In genomic region chr11:3947084-3947483, GRCh38 we compare ENCODE assay signal across 8 cellular contexts.
DNase-seq lines count a peak whose midpoint lies in the region; ATAC-seq and TF ChIP-seq lines count a peak whose summit lies in the region.

No MANE protein-coding gene starts in this region.

- H4K91ac ChIP-seq in IMR-90 (ENCODE audit: insufficient read depth, low read depth, low read length) = no peak overlapping the region

- CTCF ChIA-PET in IMR-90 (lab: Yijun Ruan, JAX) = no interaction called here

- H3K14ac ChIP-seq in IMR-90 (replicated peaks; ENCODE audit: low read depth, low read length) = no peak overlapping the region; the same call in 1 of the 2 replicates

- in situ Hi-C loops in IMR-90 (cut with MboI; ENCODE audit: low sequenced_read_pairs) = no loop called here

- H2BK20ac ChIP-seq in IMR-90 (ENCODE audit: low read depth, low read length) = no peak overlapping the region

- no peak overlapping the region for H3K4ac ChIP-seq in IMR-90 (ENCODE audit: low read depth, low read length)

- peaks cover 93% of the 10 kb centered on the region for H3K4me1 Mint-ChIP-seq in activated T-cell treated with anti-CD3 and anti-CD28 coated beads, Interleukin-2, amount 50 U/mL, for 72 hours (ENCODE audit: low read depth)

- DNase-seq in IMR-90 (peak; percentile 67), HK-2 (ENCODE audit: unreplicated experiment) (no peak), NCI-H1436 treated with DMSO at 0.1 percent for 48 hours (lab: John Stamatoyannopoulos, UW) (no peak)
- DNase-seq in activated T-cell treated with anti-CD3 and anti-CD28 coated beads, Interleukin-2, amount 50 U/mL, for 72 hours = peak; percentile 54 to 65

- dilution Hi-C loops in IMR-90 (cut with HindIII; ENCODE audit: low sequenced_read_pairs, unreplicated experiment) = no loop called here

- H3K36me3 ChIP-seq in DOHH2 (ENCODE audit: control insufficient read depth, low read length) (peaks cover 6% of the 10 kb centered on the region; the same call in 1 of the 2 replicates), IMR-90 (ENCODE audit: control insufficient read depth, insufficient read depth, low read length) (no peaks in the 10 kb centered on the region), subcutaneous abdominal adipose tissue (ENCODE audit: control insufficient read depth in 5 of 5, insufficient read depth in 5 of 5, low read length in 5 of 5) (no peaks in the 10 kb centered on the region)

- no peak for TF ChIP-seq POLR2A in IMR-90 (IDR thresholded peaks at IDR 0.05; ENCODE audit: low read depth, low read length)

- no peaks in the 10 kb centered on the region for H3K27me3 Mint-ChIP-seq in activated T-cell treated with anti-CD3 and anti-CD28 coated beads, Interleukin-2, amount 50 U/mL, for 72 hours (ENCODE audit: low read depth)

- peak overlapping the region; percentile 95 for H3K27ac Mint-ChIP-seq in activated T-cell treated with anti-CD3 and anti-CD28 coated beads, Interleukin-2, amount 50 U/mL, for 72 hours

- no peak overlapping the region for H2AFZ ChIP-seq in IMR-90 (replicated peaks; ENCODE audit: low read length, poor library complexity)

- peaks cover 10% of the 10 kb centered on the region; the same call in 1 of the 2 replicates for H3K9me1 ChIP-seq in IMR-90 (ENCODE audit: insufficient read depth, low read length)

- peaks cover 61% of the 10 kb centered on the region for H3K4me1 ChIP-seq in DOHH2 (ENCODE audit: control insufficient read depth, low read length)
- H3K4me1 ChIP-seq in IMR-90 (ENCODE audit: control insufficient read depth, insufficient read depth, low read length) = peaks cover 19% of the 10 kb centered on the region
- peaks cover 14 to 66% (median 57%) of the 10 kb centered on the region in 5 donors for H3K4me1 ChIP-seq in subcutaneous abdominal adipose tissue (ENCODE audit: control insufficient read depth in 5 of 5, insufficient read depth in 5 of 5, low read length in 5 of 5)

- peak overlapping the region; percentile 39 for H3K4me3 ChIP-seq in DOHH2 (ENCODE audit: low read length)
- no peak overlapping the region for H3K4me3 ChIP-seq in IMR-90 (ENCODE audit: insufficient read depth, low read depth, low read length)
- H3K4me3 ChIP-seq in subcutaneous abdominal adipose tissue (ENCODE audit: low read depth in 1 of 5, low read length in 5 of 5) = peak overlapping the region in 1 of 5 donors; percentile 17

- H2BK5ac ChIP-seq in IMR-90 (ENCODE audit: low read depth, low read length, poor library complexity, severe bottlenecking) = no peak overlapping the region

- H3K4me3 Mint-ChIP-seq in activated T-cell treated with anti-CD3 and anti-CD28 coated beads, Interleukin-2, amount 50 U/mL, for 72 hours = peak overlapping the region; percentile 59 to 79

- no TSS peak for BruUV-seq in IMR-90 (replicated peaks; lab: Mats Ljungman, UMichigan)

- H3K9me3 ChIP-seq in DOHH2 (ENCODE audit: control insufficient read depth, insufficient read depth, low read length) = no peaks in the 10 kb centered on the region
- no peaks in the 10 kb centered on the region for H3K9me3 ChIP-seq in IMR-90 (ENCODE audit: control insufficient read depth, insufficient read depth, low read length)
- H3K9me3 ChIP-seq in subcutaneous abdominal adipose tissue (ENCODE audit: control insufficient read depth in 5 of 5, low read length in 5 of 5) = no peaks in the 10 kb centered on the region

- no peak overlapping the region for H3K56ac ChIP-seq in IMR-90 (ENCODE audit: extremely low read depth, insufficient read depth, low read length)

- H3K4me2 ChIP-seq in DOHH2 (ENCODE audit: low read length) (peak overlapping the region; percentile 66), IMR-90 (ENCODE audit: low read depth, low read length) (peak overlapping the region; percentile 50; the same call in 1 of the 2 replicates)

- H4K5ac ChIP-seq in IMR-90 (ENCODE audit: low read depth, low read length) = no peak overlapping the region

- intact Hi-C loops in IMR-90 (cut with micrococcal nuclease) = no loop called here

- H3K36me3 Mint-ChIP-seq in activated T-cell treated with anti-CD3 and anti-CD28 coated beads, Interleukin-2, amount 50 U/mL, for 72 hours (ENCODE audit: insufficient read depth in 2 of 2) = peaks cover 13 to 32% of the 10 kb centered on the region in 2 donors

- H2BK120ac ChIP-seq in IMR-90 (ENCODE audit: low read depth, low read length) = no peak overlapping the region

- H3K79me2 ChIP-seq in DOHH2 (ENCODE audit: control insufficient read depth, low read length) = no peaks in the 10 kb centered on the region

- H2BK15ac ChIP-seq in IMR-90 (ENCODE audit: low read depth, low read length) = no peak overlapping the region

- POLR2A ChIA-PET in IMR-90 (lab: Charles Lee; ENCODE audit: unreplicated experiment) = interaction anchor here (0.6 kb wide), 1 partner anchor 36 kb away, joined by 6 read pairs; no protein-coding TSS in a partner anchor

- H3K18ac ChIP-seq in IMR-90 (ENCODE audit: low read depth, low read length) = no peak overlapping the region

- TF ChIP-seq RAD21 in IMR-90 (IDR thresholded peaks at IDR 0.05; ENCODE audit: low read length) = no peak

- peaks cover 2 to 18% of the 10 kb centered on the region in 2 experiments for H3K79me1 ChIP-seq in IMR-90 (ENCODE audit: low read depth in 1 of 2, low read length in 2 of 2)

- H3K9me3 Mint-ChIP-seq in activated T-cell treated with anti-CD3 and anti-CD28 coated beads, Interleukin-2, amount 50 U/mL, for 72 hours = peaks cover 1 to 2% of the 10 kb centered on the region in 2 donors

- H3K27me3 ChIP-seq in DOHH2 (ENCODE audit: control insufficient read depth, low read length) (no peaks in the 10 kb centered on the region), IMR-90 (ENCODE audit: control insufficient read depth, insufficient read depth, low read length) (no peaks in the 10 kb centered on the region), layer of hippocampus (ENCODE audit: control insufficient read depth, insufficient read depth, low read length) (no peaks in the 10 kb centered on the region), subcutaneous abdominal adipose tissue (ENCODE audit: control insufficient read depth in 5 of 5, insufficient read depth in 4 of 5, low read length in 5 of 5) (no peaks in the 10 kb centered on the region)

- 0 out of 2 replicates have a peak overlapping the region, but pooled peaks have one; percentile 7 for H3K23ac ChIP-seq in IMR-90 (ENCODE audit: low read depth, low read length)

- no peak overlapping the region for H4K8ac ChIP-seq in IMR-90 (ENCODE audit: low read depth in 2 of 2, low read length in 2 of 2)

- no peak overlapping the region for H2AK9ac ChIP-seq in IMR-90 (replicated peaks; ENCODE audit: low read depth, low read length, poor library complexity)

- no peak overlapping the region for H3K9ac ChIP-seq in IMR-90 (ENCODE audit: low read depth, low read length)
- peak overlapping the region in 1 of 5 donors; percentile 75 for H3K9ac ChIP-seq in subcutaneous abdominal adipose tissue (ENCODE audit: low read length in 5 of 5)

- peak overlapping the region; percentile 17; the same call in 1 of the 2 replicates for H2AK5ac ChIP-seq in IMR-90 (ENCODE audit: low read depth, low read length)

- ATAC-seq in GM19467 (IDR thresholded peaks at IDR 0.05; ENCODE audit: unreplicated experiment) (peak; percentile 66), IMR-90 (ENCODE audit: low read depth) (peak; percentile 14; the same call in 1 of the 2 replicates)
- peak; percentile 82 to 83 for ATAC-seq in activated T-cell treated with anti-CD3 and anti-CD28 coated beads, Interleukin-2, amount 50 U/mL, for 72 hours (replicated peaks in 1 of 2)

- WGBS in IMR-90 (ENCODE audit: extremely low coverage in 2 of 2, insufficient read length in 1 of 2), 2 experiments = no CpG with 5 or more reads among the region's 1 CpG

- H3K27ac ChIP-seq in DOHH2 (ENCODE audit: low read depth, low read length) (peak overlapping the region; percentile 63), IMR-90 (ENCODE audit: insufficient read depth, low read length) (peak overlapping the region; percentile 18; the same call in 1 of the 2 replicates), layer of hippocampus (ENCODE audit: low read depth, low read length) (peak overlapping the region; percentile 32), subcutaneous abdominal adipose tissue (ENCODE audit: low read depth, low read length) (peak overlapping the region; percentile 71)

- TF ChIP-seq CTCF in DOHH2 (IDR thresholded peaks at IDR 0.05; ENCODE audit: low read depth, low read length, poor library complexity, severe bottlenecking) = no peak
- no peak for TF ChIP-seq CTCF in IMR-90 (conservative IDR thresholded peaks at IDR 0.05; ENCODE audit: low read depth, low read length)

- H3K9me2 ChIP-seq in DOHH2 (replicated peaks; ENCODE audit: control insufficient read depth, low read length) = no peaks in the 10 kb centered on the region

- H4K20me1 ChIP-seq in DOHH2 (ENCODE audit: control insufficient read depth, insufficient read depth, low read depth, low read length) = no peaks in the 10 kb centered on the region
- H4K20me1 ChIP-seq in IMR-90 (ENCODE audit: insufficient read depth, low read length) = no peaks in the 10 kb centered on the region

- H3F3A ChIP-seq in DOHH2 (ENCODE audit: control insufficient read depth, insufficient read depth) = peaks cover 8% of the 10 kb centered on the region; the same call in 1 of the 2 replicates

TF ChIP-seq in IMR-90, 13 proteins besides CTCF, POLR2A, EP300 and RAD21 (continues in another document):
- TF ChIP-seq RFX5 (IDR thresholded peaks at IDR 0.05; ENCODE audit: low read depth, low read length) (no peak), USF2 (IDR thresholded peaks at IDR 0.05; ENCODE audit: low read depth, low read length) (no peak), CEBPB (IDR thresholded peaks at IDR 0.05; ENCODE audit: low read depth, low read length) (no peak), SMC3 (IDR thresholded peaks at IDR 0.05; ENCODE audit: low read depth, low read length) (no peak), NFE2L2 (IDR thresholded peaks at IDR 0.05; ENCODE audit: low read depth, low read length) (no peak), ELK1 (IDR thresholded peaks at IDR 0.05; ENCODE audit: borderline replicate concordance, low read depth, low read length) (no peak), FOS (IDR thresholded peaks at IDR 0.05; ENCODE audit: low read depth, low read length) (no peak)

Comparison
In these comparisons a context has a peak if more than half of its experiments do, and no peak if none do; other contexts are left out.
1. H3K27ac ChIP-seq: peak in every context shown above with its lines; median percentile 71 in subcutaneous abdominal adipose tissue; 63 in DOHH2; 32 in layer of hippocampus; 18 in IMR-90.
2. ATAC-seq: peak in every context shown above with its lines; median percentile 82 in activated T-cell treated with anti-CD3 and anti-CD28 coated beads, Interleukin-2, amount 50 U/mL, for 72 hours; 66 in GM19467; 14 in IMR-90.
3. DNase-seq: peak in IMR-90 (single experiment) and activated T-cell treated with anti-CD3 and anti-CD28 coated beads, Interleukin-2, amount 50 U/mL, for 72 hours (2 of 2); none in HK-2 (single experiment) and NCI-H1436 treated with DMSO at 0.1 percent for 48 hours (single experiment).